In the genomic region with DNA sequence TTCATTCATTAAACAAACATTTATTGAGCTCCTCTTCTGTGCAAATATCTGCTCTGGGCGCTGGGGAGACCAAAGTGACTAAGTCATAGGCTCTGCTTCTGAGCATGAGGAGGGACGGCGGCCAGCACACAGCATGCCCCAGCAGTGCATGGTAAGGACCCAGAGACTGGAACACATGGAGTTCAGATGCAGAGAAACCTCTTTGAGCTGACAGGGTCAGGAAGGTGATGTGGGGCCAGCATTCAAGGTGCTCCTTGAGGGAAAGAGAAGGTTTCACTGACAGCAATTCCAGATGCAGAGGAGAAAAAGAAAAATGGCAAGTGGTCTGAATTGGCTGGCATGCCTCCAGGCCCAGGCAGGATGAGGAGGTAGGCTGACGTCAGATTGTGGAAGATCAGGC, we compare ENCODE assay signal across 13 cellular contexts.
DNase-seq lines count a peak whose midpoint lies in the region; ATAC-seq and TF ChIP-seq lines count a peak whose summit lies in the region.
"Had no signal": no experiment of that assay in that cellular context is flagged by ENCODE, and none has a peak within 500 bp of the region (broad histone marks: within the 10 kb centered on the region; RNA-seq: fewer than 3 reads in every experiment).

No MANE protein-coding gene starts in this region.

- ATAC-seq in activated T-cell treated with anti-CD3 and anti-CD28 coated beads, Interleukin-2, amount 50 U/mL, for 72 hours (replicated peaks in 1 of 2): no peak
- ATAC-seq in stimulated activated memory B cell treated with anti-CD40 and anti-IgM and Interleukin-4, amounts not matched to agents 10 μg/mL and 1 μg/mL and 100 μg/mL, for 72 hours: no peak

- no peak for DNase-seq in activated T-cell treated with anti-CD3 and anti-CD28 coated beads, Interleukin-2, amount 50 U/mL, for 72 hours
- DNase-seq in activated T-cell treated with anti-CD3 and anti-CD28 coated beads for 4 hours (no peak), Peyer's patch (no peak), ecto neural progenitor cell (ENCODE audit: low spot score) (peak; percentile 25), DMS 273 treated with DMSO at 0.1 percent for 48 hours (lab: John Stamatoyannopoulos, UW) (no peak), HCEC 1CT (no peak), Ammon's horn (ENCODE audit: low spot score) (no peak)
- DNase-seq: caudate nucleus, NCI-H82, T1000 had no signal

- no peaks in the 10 kb centered on the region for H3K9me3 Mint-ChIP-seq in activated T-cell treated with anti-CD3 and anti-CD28 coated beads, Interleukin-2, amount 50 U/mL, for 72 hours
- H3K9me3 Mint-ChIP-seq in stimulated activated memory B cell treated with anti-CD40 and anti-IgM and Interleukin-4, amounts not matched to agents 10 μg/mL and 1 μg/mL and 100 μg/mL, for 72 hours: peaks cover 4% of the 10 kb centered on the region
- H3K9me3 Mint-ChIP-seq: neural crest cell had no signal

- H3K9me3 ChIP-seq in Peyer's patch: no peaks in the 10 kb centered on the region
- H3K9me3 ChIP-seq: transverse colon had no signal

- H3K27ac Mint-ChIP-seq in activated T-cell treated with anti-CD3 and anti-CD28 coated beads, Interleukin-2, amount 50 U/mL, for 72 hours: no peak overlapping the region
- peak overlapping the region; percentile 64 for H3K27ac Mint-ChIP-seq in stimulated activated memory B cell treated with anti-CD40 and anti-IgM and Interleukin-4, amounts not matched to agents 10 μg/mL and 1 μg/mL and 100 μg/mL, for 72 hours

- H3K4me1 Mint-ChIP-seq in activated T-cell treated with anti-CD3 and anti-CD28 coated beads, Interleukin-2, amount 50 U/mL, for 72 hours (ENCODE audit: low read depth): peaks cover 56% of the 10 kb centered on the region
- H3K4me1 Mint-ChIP-seq in stimulated activated memory B cell treated with anti-CD40 and anti-IgM and Interleukin-4, amounts not matched to agents 10 μg/mL and 1 μg/mL and 100 μg/mL, for 72 hours: peaks cover 26% of the 10 kb centered on the region

- no peaks in the 10 kb centered on the region for H3K27me3 ChIP-seq in Peyer's patch
- H3K27me3 ChIP-seq: transverse colon had no signal

- peak overlapping the region; percentile 25 to 66 (median 52) for H3K27ac ChIP-seq in Peyer's patch

- TF ChIP-seq CTCF in Peyer's patch (IDR thresholded peaks at IDR 0.05): no peak

- no peaks in the 10 kb centered on the region for H3K27me3 Mint-ChIP-seq in activated T-cell treated with anti-CD3 and anti-CD28 coated beads, Interleukin-2, amount 50 U/mL, for 72 hours (ENCODE audit: low read depth)
- H3K27me3 Mint-ChIP-seq in stimulated activated memory B cell treated with anti-CD40 and anti-IgM and Interleukin-4, amounts not matched to agents 10 μg/mL and 1 μg/mL and 100 μg/mL, for 72 hours: peaks cover 2% of the 10 kb centered on the region

- no peak for TF ChIP-seq POLR2A in Peyer's patch (IDR thresholded peaks at IDR 0.05)

- H3K4me3 ChIP-seq in Peyer's patch: no peak overlapping the region
- H3K4me3 ChIP-seq: transverse colon had no signal

- H3K36me3 Mint-ChIP-seq in activated T-cell treated with anti-CD3 and anti-CD28 coated beads, Interleukin-2, amount 50 U/mL, for 72 hours (ENCODE audit: insufficient read depth in 2 of 2): peaks cover 0 to 1% of the 10 kb centered on the region in 2 donors
- H3K36me3 Mint-ChIP-seq in stimulated activated memory B cell treated with anti-CD40 and anti-IgM and Interleukin-4, amounts not matched to agents 10 μg/mL and 1 μg/mL and 100 μg/mL, for 72 hours: no peaks in the 10 kb centered on the region

- H3K36me3 ChIP-seq in Peyer's patch: no peaks in the 10 kb centered on the region
- H3K36me3 ChIP-seq: transverse colon had no signal

- H3K4me1 ChIP-seq in Peyer's patch: peaks cover 0 to 32% (median 5%) of the 10 kb centered on the region in 4 donors

- peak overlapping the region; percentile 65 to 82 for H3K4me3 Mint-ChIP-seq in activated T-cell treated with anti-CD3 and anti-CD28 coated beads, Interleukin-2, amount 50 U/mL, for 72 hours
- no peak overlapping the region for H3K4me3 Mint-ChIP-seq in stimulated activated memory B cell treated with anti-CD40 and anti-IgM and Interleukin-4, amounts not matched to agents 10 μg/mL and 1 μg/mL and 100 μg/mL, for 72 hours
- H3K4me3 Mint-ChIP-seq: neural crest cell had no signal
